In genomic region chr2:234985608-234986115, GRCh38 we compare ENCODE assay signal across 27 cellular contexts. TPM values are rescaled to one million over a fixed set of nuclear protein-coding genes. Genes with fewer than 3 reads are reported as not detected.
DNase-seq lines count a peak whose midpoint lies in the region; ATAC-seq and TF ChIP-seq lines count a peak whose summit lies in the region.
"Had no signal": no experiment of that assay in that cellular context is flagged by ENCODE, and none has a peak within 500 bp of the region (broad histone marks: within the 10 kb centered on the region; RNA-seq: fewer than 3 reads in every experiment).

No MANE protein-coding gene starts in this region.

- H3K4me1 ChIP-seq in cardiac muscle cell (ENCODE audit: low read depth), result peaks cover 30% of the 10 kb centered on the region
- peaks cover 76 to 78% of the 10 kb centered on the region in 2 donors for H3K4me1 ChIP-seq in duodenal mucosa (ENCODE audit: control insufficient read depth in 1 of 2, insufficient read depth in 2 of 2, low read length in 2 of 2)
- peaks cover 62% of the 10 kb centered on the region for H3K4me1 ChIP-seq in mesodermal cell (ENCODE audit: control insufficient read depth, insufficient read depth, low read length, poor library complexity, severe bottlenecking)
- H3K4me1 ChIP-seq: BE2C had no signal

- ATAC-seq in Right ventricle myocardium superior (ENCODE audit: poor library complexity) (no peak), GM21447 (IDR thresholded peaks at IDR 0.05; ENCODE audit: unreplicated experiment) (no peak)

- TF ChIP-seq CTCF in cardiac muscle cell (IDR thresholded peaks at IDR 0.05; ENCODE audit: low read depth, low read length), result no peak

- H3K9me3 Mint-ChIP-seq in T-helper 2 cell treated with Interferon-gamma antibody and Interleukin-4, amounts not matched to agents 5 μg/mL and 100 μg/mL, for 36 hours, result no peaks in the 10 kb centered on the region
- H3K9me3 Mint-ChIP-seq: CD8-positive, alpha-beta memory T cell had no signal

- intact Hi-C loops in Right ventricle myocardium superior (cut with DNase I), result no loop called here

- H3K9ac ChIP-seq in duodenal mucosa (ENCODE audit: low read depth in 1 of 2, low read length in 2 of 2), result peak overlapping the region; percentile 17 to 20
- H3K9ac ChIP-seq: GM23248, SK-N-SH had no signal

- H3K27me3 ChIP-seq in cardiac muscle cell (no peaks in the 10 kb centered on the region), duodenal mucosa (ENCODE audit: control insufficient read depth in 1 of 2, insufficient read depth in 2 of 2, low read length in 2 of 2) (no peaks in the 10 kb centered on the region)
- H3K27me3 ChIP-seq: BE2C had no signal

- H3K36me3 ChIP-seq in cardiac muscle cell, result no peaks in the 10 kb centered on the region
- H3K36me3 ChIP-seq in duodenal mucosa (ENCODE audit: control insufficient read depth in 1 of 2, insufficient read depth in 2 of 2, low read length in 2 of 2), result no peaks in the 10 kb centered on the region
- H3K36me3 ChIP-seq in mesodermal cell (ENCODE audit: control insufficient read depth, insufficient read depth, low read length), result peaks cover 64% of the 10 kb centered on the region
- H3K36me3 ChIP-seq: BE2C had no signal

- no peaks in the 10 kb centered on the region for H3K36me3 Mint-ChIP-seq in T-helper 2 cell treated with Interferon-gamma antibody and Interleukin-4, amounts not matched to agents 5 μg/mL and 100 μg/mL, for 36 hours (ENCODE audit: low read depth)
- H3K36me3 Mint-ChIP-seq: CD8-positive, alpha-beta memory T cell had no signal

- H3K4me1 Mint-ChIP-seq in T-helper 2 cell treated with Interferon-gamma antibody and Interleukin-4, amounts not matched to agents 5 μg/mL and 100 μg/mL, for 36 hours (ENCODE audit: low read depth), result no peaks in the 10 kb centered on the region
- H3K4me1 Mint-ChIP-seq: CD8-positive, alpha-beta memory T cell had no signal

- H3K27ac ChIP-seq in cardiac muscle cell (peak overlapping the region; percentile 98), duodenal mucosa (ENCODE audit: low read depth, low read length) (no peak overlapping the region), mesodermal cell (ENCODE audit: low read depth, low read length, severe bottlenecking) (peak overlapping the region; percentile 75)
- H3K27ac ChIP-seq: 22Rv1, PC-9, RWPE1 had no signal

- no peaks in the 10 kb centered on the region for H3K27me3 Mint-ChIP-seq in T-helper 2 cell treated with Interferon-gamma antibody and Interleukin-4, amounts not matched to agents 5 μg/mL and 100 μg/mL, for 36 hours (ENCODE audit: low read depth)

- H3K9me3 ChIP-seq in cardiac muscle cell (ENCODE audit: low read depth) (no peaks in the 10 kb centered on the region), duodenal mucosa (ENCODE audit: control insufficient read depth in 1 of 2, low read length in 2 of 2) (no peaks in the 10 kb centered on the region), mesodermal cell (ENCODE audit: control insufficient read depth, low read length) (no peaks in the 10 kb centered on the region)
- H3K9me3 ChIP-seq: BE2C, SK-N-SH had no signal

- H3K27ac Mint-ChIP-seq in T-helper 2 cell treated with Interferon-gamma antibody and Interleukin-4, amounts not matched to agents 5 μg/mL and 100 μg/mL, for 36 hours, result no peak overlapping the region
- H3K27ac Mint-ChIP-seq: CD14-positive monocyte had no signal

- H3K4me3 ChIP-seq in cardiac muscle cell (no peak overlapping the region), duodenal mucosa (ENCODE audit: low read depth in 1 of 2, low read length in 2 of 2) (no peak overlapping the region), mesodermal cell (ENCODE audit: extremely low read depth, insufficient read depth, low read length, poor library complexity, severe bottlenecking) (no peak overlapping the region)
- H3K4me3 ChIP-seq: GM23248, PC-9 had no signal

- DNase-seq in cardiac muscle cell (ENCODE audit: low read depth in 1 of 2, low spot score in 1 of 2) (no peak), Right ventricle myocardium superior (no peak), T1000 (lab: John Stamatoyannopoulos, UW) (no peak)
- DNase-seq in T-helper 2 cell treated with Interferon-gamma antibody and Interleukin-4, amounts not matched to agents 5 μg/mL and 100 μg/mL, for 36 hours (ENCODE audit: low spot score), result no peak
- DNase-seq: BE2C; Calu3; CD8-positive, alpha-beta memory T cell; DMS153; DND-41; HCEC 1CT; Karpas-422; NCI-H1092; NCI-H1417 treated with DMSO at 0.1 percent for 48 hours; NCI-H1694 treated with DMSO at 0.1 percent for 48 hours; NCI-H2081; NCI-H2227 treated with DMSO at 0.1 percent for 48 hours; NCI-H526 treated with DMSO at 0.1 percent for 48 hours; PC-9; SIG-M5; SK-N-SH had no signal

- WGBS in mesodermal cell (ENCODE audit: insufficient coverage in 2 of 2), 2 experiments, result 95 to 96% methylated on average over 16 of the region's 16 CpGs

- no peak overlapping the region for H3K4me3 Mint-ChIP-seq in T-helper 2 cell treated with Interferon-gamma antibody and Interleukin-4, amounts not matched to agents 5 μg/mL and 100 μg/mL, for 36 hours
- H3K4me3 Mint-ChIP-seq: CD14-positive monocyte; CD8-positive, alpha-beta memory T cell had no signal

RNA-seq across cellular contexts. Expression of gene SH3BP4, which starts 33.8 kb away (rescaled TPM):
- total RNA-seq in cardiac muscle cell, result 55.0 and 71.3 TPM in 2 replicates
- polyA plus RNA-seq in cardiac muscle cell, result 35.8 and 48.5 TPM in 2 replicates
- 9.0 TPM for total RNA-seq in Right ventricle myocardium superior
- polyA plus RNA-seq in mesodermal cell (2013, experiment 1 of 2), result 48.9 TPM
- 52.4 TPM for polyA plus RNA-seq in mesodermal cell (2013, experiment 2 of 2)
- polyA plus RNA-seq: CD8-positive, alpha-beta memory T cell had no signal
